In genomic region chr13:27172495-27172842, GRCh38 we compare ENCODE assay signal across 1 cellular context.
TF ChIP-seq lines count a peak whose summit lies in the region.

No MANE protein-coding gene starts in this region.

TF ChIP-seq in HCT116, 20 proteins besides CTCF, POLR2A, EP300 and RAD21 (continued from another document):
- TF ChIP-seq ATF3 (IDR thresholded peaks at IDR 0.05) (no peak), CEBPB (IDR thresholded peaks at IDR 0.05; ENCODE audit: low read depth) (no peak), ZNF274 (IDR thresholded peaks at IDR 0.05; ENCODE audit: low read depth, low read length) (no peak), POLR2AphosphoS5 (IDR thresholded peaks at IDR 0.05; ENCODE audit: low read depth, low read length) (no peak), YY1 (IDR thresholded peaks at IDR 0.05; ENCODE audit: extremely low read depth, insufficient replicate concordance, low read depth, low read length) (no peak), CBX3 (IDR thresholded peaks at IDR 0.05; ENCODE audit: low read depth) (no peak), ELF1 (IDR thresholded peaks at IDR 0.05; ENCODE audit: borderline replicate concordance, low read depth) (no peak), ZFX (IDR thresholded peaks at IDR 0.05) (no peak), SRF (IDR thresholded peaks at IDR 0.05; ENCODE audit: low read depth) (no peak), SP1 (IDR thresholded peaks at IDR 0.05; ENCODE audit: low read depth) (no peak), EGR1 (IDR thresholded peaks at IDR 0.05; ENCODE audit: low read depth) (no peak), JUND (IDR thresholded peaks at IDR 0.05) (no peak), SIN3A (IDR thresholded peaks at IDR 0.05; ENCODE audit: low read depth) (no peak), EZH2 (IDR thresholded peaks at IDR 0.05) (no peak)
- TF ChIP-seq, protein P1, sequence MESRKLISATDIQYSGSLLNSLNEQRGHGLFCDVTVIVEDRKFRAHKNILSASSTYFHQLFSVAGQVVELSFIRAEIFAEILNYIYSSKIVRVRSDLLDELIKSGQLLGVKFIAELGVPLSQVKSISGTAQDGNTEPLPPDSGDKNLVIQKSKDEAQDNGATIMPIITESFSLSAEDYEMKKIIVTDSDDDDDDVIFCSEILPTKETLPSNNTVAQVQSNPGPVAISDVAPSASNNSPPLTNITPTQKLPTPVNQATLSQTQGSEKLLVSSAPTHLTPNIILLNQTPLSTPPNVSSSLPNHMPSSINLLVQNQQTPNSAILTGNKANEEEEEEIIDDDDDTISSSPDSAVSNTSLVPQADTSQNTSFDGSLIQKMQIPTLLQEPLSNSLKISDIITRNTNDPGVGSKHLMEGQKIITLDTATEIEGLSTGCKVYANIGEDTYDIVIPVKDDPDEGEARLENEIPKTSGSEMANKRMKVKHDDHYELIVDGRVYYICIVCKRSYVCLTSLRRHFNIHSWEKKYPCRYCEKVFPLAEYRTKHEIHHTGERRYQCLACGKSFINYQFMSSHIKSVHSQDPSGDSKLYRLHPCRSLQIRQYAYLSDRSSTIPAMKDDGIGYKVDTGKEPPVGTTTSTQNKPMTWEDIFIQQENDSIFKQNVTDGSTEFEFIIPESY (IDR thresholded peaks at IDR 0.05; ENCODE audit: extremely low read depth, insufficient replicate concordance, low read length), result no peak
- TF ChIP-seq, protein P2, sequence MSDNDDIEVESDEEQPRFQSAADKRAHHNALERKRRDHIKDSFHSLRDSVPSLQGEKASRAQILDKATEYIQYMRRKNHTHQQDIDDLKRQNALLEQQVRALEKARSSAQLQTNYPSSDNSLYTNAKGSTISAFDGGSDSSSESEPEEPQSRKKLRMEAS (IDR thresholded peaks at IDR 0.05), result no peak
